In genomic region chr17:31877911-31878702, GRCh38 we compare ENCODE assay signal across 11 cellular contexts. TPM values are rescaled to one million over a fixed set of nuclear protein-coding genes. Genes with fewer than 3 reads are reported as not detected.
DNase-seq lines count a peak whose midpoint lies in the region; ATAC-seq and TF ChIP-seq lines count a peak whose summit lies in the region.
"Had no signal": no experiment of that assay in that cellular context is flagged by ENCODE, and none has a peak within 500 bp of the region (broad histone marks: within the 10 kb centered on the region; RNA-seq: fewer than 3 reads in every experiment).

No MANE protein-coding gene starts in this region.

- DNase-seq in activated CD4-positive, alpha-beta T cell treated with anti-CD3 and anti-CD28 coated beads for 4 hours: peak; percentile 7 to 8
- no peak for DNase-seq in activated CD4-positive, alpha-beta T cell treated with anti-CD3 and anti-CD28 coated beads for 1 hour
- peak; percentile 25 for DNase-seq in activated naive CD4-positive, alpha-beta T cell treated with anti-CD3 and anti-CD28 coated beads, Interleukin-2, amount 50 U/mL, for 16 hours
- DNase-seq in fibroblast of the aortic adventitia (ENCODE audit: low read depth) (peak; percentile 21), GM13976 (ENCODE audit: low spot score) (no peak), adrenal gland (no peak)
- peak; percentile 69 for DNase-seq in stimulated activated naive CD8-positive, alpha-beta T cell treated with anti-CD3 and anti-CD28 coated beads, Interleukin-15, Interleukin-2, amounts not matched to agents 100 U/mL and 50 U/mL, for 24 hours
- DNase-seq: NCI-H187 treated with DMSO at 0.1 percent for 48 hours, pancreas, SIG-M5 had no signal

- no peaks in the 10 kb centered on the region for H3K9me3 ChIP-seq in adrenal gland (replicated peaks in 1 of 3)
- H3K9me3 ChIP-seq: pancreas had no signal

- no peak overlapping the region for H3K27ac ChIP-seq in adrenal gland
- H3K27ac ChIP-seq: pancreas had no signal

- no peak for TF ChIP-seq POLR2A in adrenal gland (IDR thresholded peaks at IDR 0.05)

- whole genome bisulfite sequencing in adrenal gland, 4 donors: 78 to 97% (median 89%) methylated on average over 9 of the region's 9 CpGs

- peak; percentile 94 for ATAC-seq in stimulated activated naive CD8-positive, alpha-beta T cell treated with anti-CD3 and anti-CD28 coated beads, Interleukin-15, Interleukin-2, amounts not matched to agents 100 U/mL and 50 U/mL, for 24 hours
- ATAC-seq in GM21825 (IDR thresholded peaks at IDR 0.05; ENCODE audit: unreplicated experiment): no peak
- ATAC-seq: pancreas had no signal

- no peak overlapping the region for H3K4me3 ChIP-seq in fibroblast of the aortic adventitia (ENCODE audit: low read depth, low read length)
- no peak overlapping the region for H3K4me3 ChIP-seq in adrenal gland
- H3K4me3 ChIP-seq: pancreas had no signal

- TF ChIP-seq CTCF in fibroblast of the aortic adventitia (IDR thresholded peaks at IDR 0.05; ENCODE audit: insufficient read depth, low read length) (no peak), GM13976 (IDR thresholded peaks at IDR 0.05; ENCODE audit: borderline replicate concordance, control extremely low read depth, extremely low read depth, insufficient read depth, missing control alignments) (no peak), adrenal gland (IDR thresholded peaks at IDR 0.05) (no peak)

- no peaks in the 10 kb centered on the region for H3K27me3 ChIP-seq in adrenal gland
- H3K27me3 ChIP-seq: pancreas had no signal

- intact Hi-C loops in adrenal gland (cut with DNase I): no loop called here

- H3K4me1 ChIP-seq in adrenal gland (replicated peaks in 1 of 2): no peaks in the 10 kb centered on the region
- H3K4me1 ChIP-seq: pancreas had no signal

- peaks cover 0 to 91% of the 10 kb centered on the region in 2 donors for H3K36me3 ChIP-seq in adrenal gland (replicated peaks in 1 of 2)

- in situ Hi-C loops in GM13976 (cut with MboI; ENCODE audit: low sequenced_read_pairs, unreplicated experiment): no loop called here

RNA-seq across cellular contexts. Expression of gene COPRS, which starts 19.1 kb away (rescaled TPM):
- total RNA-seq in fibroblast of the aortic adventitia (ENCODE audit: low replicate concordance) (97.1 and 202 TPM in 2 replicates), adrenal gland (100 to 1,000 TPM in 1 of 8 donors, 10 to 100 TPM in 7; 40.4 to 126 (median 57.8) TPM)
- 10 to 100 TPM; 31.0 to 54.1 (median 41.8) TPM for polyA plus RNA-seq in adrenal gland

RNA-seq across cellular contexts. Expression of gene UTP6, which starts 23.4 kb away (rescaled TPM):
- total RNA-seq in fibroblast of the aortic adventitia (ENCODE audit: low replicate concordance) (50.4 and 53.5 TPM in 2 replicates), adrenal gland (10 to 100 TPM in 7 of 8 donors, 1 to 10 TPM in 1; 7.0 to 68.1 (median 34.6) TPM)
- polyA plus RNA-seq in adrenal gland: 10 to 100 TPM; 32.9 to 93.9 (median 72.9) TPM

RNA-seq across cellular contexts. Expression of gene SUZ12, which starts 58.7 kb away (rescaled TPM):
- 16.2 and 36.2 TPM in 2 replicates for total RNA-seq in fibroblast of the aortic adventitia (ENCODE audit: low replicate concordance)
- total RNA-seq in adrenal gland: 10 to 100 TPM; 10.3 to 24.1 (median 19.8) TPM
- 10 to 100 TPM in 2 of 3 donors, 1 to 10 TPM in 1; 8.7 to 27.1 (median 15.8) TPM for polyA plus RNA-seq in adrenal gland

Comparison
In these comparisons a context has a peak if more than half of its experiments do, and no peak if none do; other contexts are left out.
1. DNase-seq: peak in activated CD4-positive, alpha-beta T cell treated with anti-CD3 and anti-CD28 coated beads for 4 hours (2 of 2), activated naive CD4-positive, alpha-beta T cell treated with anti-CD3 and anti-CD28 coated beads, Interleukin-2, amount 50 U/mL, for 16 hours (single experiment), fibroblast of the aortic adventitia (single experiment) and stimulated activated naive CD8-positive, alpha-beta T cell treated with anti-CD3 and anti-CD28 coated beads, Interleukin-15, Interleukin-2, amounts not matched to agents 100 U/mL and 50 U/mL, for 24 hours (single experiment); none in activated CD4-positive, alpha-beta T cell treated with anti-CD3 and anti-CD28 coated beads for 1 hour (single experiment), GM13976 (single experiment) and adrenal gland (0 of 7).